ENCODE assay signal across 16 cellular contexts in genomic region chr9:70402213-70402612, GRCh38. TPM values are rescaled to one million over a fixed set of nuclear protein-coding genes. Genes with fewer than 3 reads are reported as not detected.
DNase-seq lines count a peak whose midpoint lies in the region; TF ChIP-seq lines count a peak whose summit lies in the region.
"Had no signal": no experiment of that assay in that cellular context is flagged by ENCODE, and none has a peak within 500 bp of the region (broad histone marks: within the 10 kb centered on the region; RNA-seq: fewer than 3 reads in every experiment).

No MANE protein-coding gene starts in this region.

- no peaks in the 10 kb centered on the region for H3K36me3 Mint-ChIP-seq in nephron progenitor cell (ENCODE audit: low read depth)

- TF ChIP-seq POLR2A in stomach (IDR thresholded peaks at IDR 0.05), result no peak

- H3K27ac ChIP-seq in ACC112 (ENCODE audit: low read depth, low read length) (peak overlapping the region; percentile 16), HEK293 (ENCODE audit: extremely low read depth, low read depth, low read length) (no peak overlapping the region), stomach (peak overlapping the region in 4 of 5 donors; percentile 64 to 80 (median 76))
- H3K27ac ChIP-seq: BLaER1 treated with 17β-estradiol and CSF1 and Interleukin-3, amounts not matched to agents 10 nM and 100 nM had no signal

- peak; percentile 57 for DNase-seq in fibroblast of villous mesenchyme (ENCODE audit: low read depth)
- DNase-seq in stomach, result no peak
- DNase-seq in NCI-H128 (lab: John Stamatoyannopoulos, UW; ENCODE audit: unreplicated experiment), result no peak
- DNase-seq in NOMO-1 (lab: John Stamatoyannopoulos, UW; ENCODE audit: unreplicated experiment in 2 of 2), result no peak
- DNase-seq in nephron progenitor cell, result no peak
- DNase-seq: DMS 273 treated with DMSO at 0.1 percent for 48 hours, KG1, NCI-H1092, NCI-H1694 treated with DMSO at 0.1 percent for 48 hours, NCI-H2171, NCI-H446 treated with DMSO at 0.1 percent for 48 hours, NCI-H774, SHP77 had no signal

- no peak overlapping the region for H2AFZ ChIP-seq in ACC112 (ENCODE audit: low read length, unreplicated experiment)

- no peak for TF ChIP-seq CTCF in HEK293 (tag by site-specific recombination; IDR thresholded peaks at IDR 0.05)
- no peak for TF ChIP-seq CTCF in fibroblast of villous mesenchyme (IDR thresholded peaks at IDR 0.05; ENCODE audit: insufficient read depth, low read depth, low read length)
- TF ChIP-seq CTCF in stomach (IDR thresholded peaks at IDR 0.05), result no peak
- no peak for TF ChIP-seq CTCF in nephron progenitor cell (IDR thresholded peaks at IDR 0.05)

- CTCF ChIA-PET in HEK293 (lab: Yijun Ruan, JAX), result interaction anchor here (0.6 to 1.1 kb wide), 2 partner anchors 156 to 291 kb away, joined by 3 to 5 read pairs; no protein-coding TSS in a partner anchor

- H3K4me3 Mint-ChIP-seq in nephron progenitor cell, result no peak overlapping the region

- 54 to 76% (median 71%) methylated on average over 1 of the region's 1 CpG for WGBS in stomach, 5 donors

- H3K4me1 ChIP-seq in ACC112 (ENCODE audit: control insufficient read depth, insufficient read depth, low read length, unreplicated experiment) (peaks cover 80% of the 10 kb centered on the region), HEK293 (ENCODE audit: control insufficient read depth, insufficient read depth, low read length) (peaks cover 18% of the 10 kb centered on the region), stomach (peaks cover 84 to 100% (median 97%) of the 10 kb centered on the region in 4 donors)

- no peak for TF ChIP-seq EP300 in stomach (IDR thresholded peaks at IDR 0.05)

- H3K27me3 ChIP-seq in ACC112 (ENCODE audit: insufficient read depth, low read length), result no peaks in the 10 kb centered on the region
- H3K27me3 ChIP-seq in stomach, result no peaks in the 10 kb centered on the region
- H3K27me3 ChIP-seq: BLaER1 treated with 17β-estradiol and CSF1 and Interleukin-3, amounts not matched to agents 10 nM and 100 nM had no signal

- H3K27ac Mint-ChIP-seq in nephron progenitor cell, result no peak overlapping the region

- intact Hi-C loops in stomach (cut with DNase I; ENCODE audit: low total_unique reads), result loop anchor here (5.0 kb wide), 1 partner anchor 50 kb away; no protein-coding TSS in a partner anchor

- peaks cover 35% of the 10 kb centered on the region for H3K4me1 Mint-ChIP-seq in nephron progenitor cell

- no peaks in the 10 kb centered on the region for H3K9me3 Mint-ChIP-seq in nephron progenitor cell

- POLR2A ChIA-PET in HEK293 (lab: Yijun Ruan, JAX), result interaction anchor here (1.1 kb wide), 1 partner anchor 9 kb away, joined by 4 read pairs; no protein-coding TSS in a partner anchor

- H3K4me3 ChIP-seq in ACC112 (ENCODE audit: low read depth, low read length), result no peak overlapping the region
- H3K4me3 ChIP-seq in HEK293 (ENCODE audit: low read depth, low read length), result no peak overlapping the region
- no peak overlapping the region for H3K4me3 ChIP-seq in fibroblast of villous mesenchyme (ENCODE audit: low read depth, low read length)
- no peak overlapping the region for H3K4me3 ChIP-seq in stomach
- H3K4me3 ChIP-seq: BLaER1 treated with 17β-estradiol and CSF1 and Interleukin-3, amounts not matched to agents 10 nM and 100 nM had no signal

- H3K36me3 ChIP-seq in ACC112 (ENCODE audit: insufficient read depth, low read length) (no peaks in the 10 kb centered on the region), HEK293 (ENCODE audit: control insufficient read depth in 2 of 2, insufficient read depth in 1 of 2, low read length in 2 of 2) (no peaks in the 10 kb centered on the region), stomach (no peaks in the 10 kb centered on the region)
- H3K36me3 ChIP-seq: BLaER1 treated with 17β-estradiol and CSF1 and Interleukin-3, amounts not matched to agents 10 nM and 100 nM had no signal

- H3K9me3 ChIP-seq in HEK293 (ENCODE audit: control insufficient read depth, insufficient read depth, low read depth, low read length) (no peaks in the 10 kb centered on the region), stomach (no peaks in the 10 kb centered on the region)
- H3K9me3 ChIP-seq: BLaER1 treated with 17β-estradiol and CSF1 and Interleukin-3, amounts not matched to agents 10 nM and 100 nM had no signal

- H3K27me3 Mint-ChIP-seq in nephron progenitor cell (ENCODE audit: low read depth, poor library complexity), result peaks cover 3% of the 10 kb centered on the region

- peaks cover 96% of the 10 kb centered on the region for H3K79me2 ChIP-seq in ACC112 (ENCODE audit: control insufficient read depth, insufficient read depth, low read length, unreplicated experiment)

TF ChIP-seq in HEK293, 187 proteins besides CTCF, POLR2A, EP300 and RAD21 (continues in another document):
- peak; percentile 37; the same call in 1 of the 2 replicates for TF ChIP-seq TCF7L2 (IDR thresholded peaks at IDR 0.05; ENCODE audit: borderline replicate concordance, low read depth, low read length)
- TF ChIP-seq ZNF626 (tag by site-specific recombination; IDR thresholded peaks at IDR 0.05), result no peak
- TF ChIP-seq IKZF3 (tag by site-specific recombination; IDR thresholded peaks at IDR 0.05), result peak; percentile 28; the same call in 1 of the 2 replicates
- no peak for TF ChIP-seq ZBTB11 (tag by site-specific recombination; conservative IDR thresholded peaks at IDR 0.05; ENCODE audit: low read depth)
- peak; percentile 89 for TF ChIP-seq PRDM6 (tag by site-specific recombination; IDR thresholded peaks at IDR 0.05)
- no peak for TF ChIP-seq SCRT1 (tag by site-specific recombination; IDR thresholded peaks at IDR 0.05; ENCODE audit: borderline replicate concordance)
- no peak for TF ChIP-seq HIC1 (tag by site-specific recombination; IDR thresholded peaks at IDR 0.05)
- TF ChIP-seq ZFP69B (tag by site-specific recombination; IDR thresholded peaks at IDR 0.05), result 0 out of 2 replicates have a peak, but pooled peaks have one; percentile 29

RNA-seq across cellular contexts. Expression of gene KLF9, which starts 12.2 kb away (rescaled TPM):
- total RNA-seq in fibroblast of villous mesenchyme (34.5 and 37.1 TPM in 2 replicates), stomach (100 to 1,000 TPM in 2 of 5 donors, 10 to 100 TPM in 3; 37.3 to 174 (median 95.3) TPM)
- 10 to 100 TPM; 27.9 to 35.9 (median 28.4) TPM for polyA plus RNA-seq in stomach
